1 cellular context compared by ENCODE assay signal in genomic region chr12:132951649-132952048, GRCh38.
TF ChIP-seq lines count a peak whose summit lies in the region.

No MANE protein-coding gene starts in this region.

TF ChIP-seq in HepG2, 621 proteins besides CTCF, POLR2A, EP300 and RAD21:
- TF ChIP-seq ATF7 (IDR thresholded peaks at IDR 0.05) (peak; percentile 36; the same call in 1 of the 2 replicates), ATF7 (CRISPR knock-in tag; IDR thresholded peaks at IDR 0.05) (no peak), ELF1 (CRISPR knock-in tag; IDR thresholded peaks at IDR 0.05) (no peak), FOXA1 (IDR thresholded peaks at IDR 0.05) (peak; percentile 32; the same call in 1 of the 2 replicates), FOXA1 (CRISPR knock-in tag; IDR thresholded peaks at IDR 0.05) (no peak), SRSF1 (optimal IDR thresholded peaks at IDR 0.05; ENCODE audit: low read depth, low read length) (no peak), NCOA1 (CRISPR knock-in tag; IDR thresholded peaks at IDR 0.05) (no peak), RAD51 (IDR thresholded peaks at IDR 0.05; ENCODE audit: borderline replicate concordance) (peak; percentile 36; the same call in 1 of the 2 replicates), RFX3 (CRISPR knock-in tag; IDR thresholded peaks at IDR 0.05) (no peak), IKZF1 (IDR thresholded peaks at IDR 0.05) (0 out of 2 replicates have a peak, but pooled peaks have one; percentile 46), USF2 (IDR thresholded peaks at IDR 0.05; ENCODE audit: low read depth, low read length) (no peak), USF2 (CRISPR knock-in tag; IDR thresholded peaks at IDR 0.05; ENCODE audit: borderline replicate concordance) (no peak), AKNA (CRISPR knock-in tag; IDR thresholded peaks at IDR 0.05; ENCODE audit: borderline replicate concordance) (no peak), ZBTB40 (IDR thresholded peaks at IDR 0.05) (peak; percentile 21; the same call in 1 of the 2 replicates), ZBTB40 (CRISPR knock-in tag; IDR thresholded peaks at IDR 0.05) (no peak), ARNT (IDR thresholded peaks at IDR 0.05) (peak; percentile 91), TRIM22 (IDR thresholded peaks at IDR 0.05) (peak; percentile 32; the same call in 1 of the 2 replicates), PHB2 (IDR thresholded peaks at IDR 0.05; ENCODE audit: partially characterized antibody) (peak; percentile 49), NBN (conservative IDR thresholded peaks at IDR 0.05) (peak; percentile 96; the same call in 1 of the 2 replicates), ZNF282 (IDR thresholded peaks at IDR 0.05; ENCODE audit: partially characterized antibody) (peak; percentile 40), LCORL (IDR thresholded peaks at IDR 0.05) (peak; percentile 55; the same call in 1 of the 2 replicates), LCORL (CRISPR knock-in tag; IDR thresholded peaks at IDR 0.05) (no peak), CREB1 (IDR thresholded peaks at IDR 0.05) (peak; percentile 61; the same call in 1 of the 2 replicates), CREB1 (CRISPR knock-in tag; IDR thresholded peaks at IDR 0.05) (no peak), ZBTB10 (CRISPR knock-in tag; IDR thresholded peaks at IDR 0.05; ENCODE audit: borderline replicate concordance) (no peak), PLRG1 (conservative IDR thresholded peaks at IDR 0.05) (0 out of 2 replicates have a peak, but pooled peaks have one; percentile 28)
